14 cellular contexts compared by ENCODE assay signal in genomic region chr6:113690957-113691656, GRCh38.
"Had no signal": no experiment of that assay in that cellular context is flagged by ENCODE, and none has a peak within 500 bp of the region (broad histone marks: within the 10 kb centered on the region; RNA-seq: fewer than 3 reads in every experiment).

No MANE protein-coding gene starts in this region.

- H3K9me3 Mint-ChIP-seq: activated naive CD4-positive, alpha-beta T cell treated with anti-CD3 and anti-CD28 coated beads for 36 hours; central memory CD8-positive, alpha-beta T cell had no signal

- H3K4me3 Mint-ChIP-seq: activated naive CD4-positive, alpha-beta T cell treated with anti-CD3 and anti-CD28 coated beads for 36 hours; activated T-helper 17 cell treated with anti-CD3 and anti-CD28 coated beads, Interleukin-2, amount 50 U/mL, for 72 hours; central memory CD8-positive, alpha-beta T cell; nephron had no signal

- H3K4me3 ChIP-seq: sigmoid colon, thyroid gland had no signal

- H3K27ac ChIP-seq: sigmoid colon, thyroid gland had no signal

- H3K27me3 Mint-ChIP-seq: activated T-helper 17 cell treated with anti-CD3 and anti-CD28 coated beads, Interleukin-2, amount 50 U/mL, for 72 hours; central memory CD8-positive, alpha-beta T cell had no signal

- H3K36me3 ChIP-seq: sigmoid colon, thyroid gland had no signal

- H3K27ac Mint-ChIP-seq: activated naive CD4-positive, alpha-beta T cell treated with anti-CD3 and anti-CD28 coated beads for 36 hours; activated T-helper 17 cell treated with anti-CD3 and anti-CD28 coated beads, Interleukin-2, amount 50 U/mL, for 72 hours; nephron had no signal

- DNase-seq: activated CD4-positive, alpha-beta T cell treated with anti-CD3 and anti-CD28 coated beads, Interleukin-2, amount 50 U/mL, for 1 hour; activated CD4-positive, CD25-positive, alpha-beta regulatory T cell; activated T-cell treated with anti-CD3 and anti-CD28 coated beads for 4 hours; effector memory CD4-positive, alpha-beta T cell; glutamatergic neuron; occipital lobe; sigmoid colon; stimulated activated CD4-positive, alpha-beta T cell treated with anti-CD3 and anti-CD28 coated beads, Interleukin-4, amount 100 ng/mL, for 24 hours; thyroid gland had no signal

- FAIRE-seq: TTC549 had no signal

- H3K4me1 ChIP-seq: thyroid gland had no signal

- H3K4me1 Mint-ChIP-seq: central memory CD8-positive, alpha-beta T cell had no signal

- H3K27me3 ChIP-seq: sigmoid colon, thyroid gland had no signal

- H3K9me3 ChIP-seq: sigmoid colon, thyroid gland had no signal
